20 cellular contexts compared by ENCODE assay signal in genomic region chr7:82019538-82019937, GRCh38.
"Had no signal": no experiment of that assay in that cellular context is flagged by ENCODE, and none has a peak within 500 bp of the region (broad histone marks: within the 10 kb centered on the region; RNA-seq: fewer than 3 reads in every experiment).

No MANE protein-coding gene starts in this region.

- H3K9me3 ChIP-seq: body of pancreas, left ventricle myocardium inferior, neutrophil, ovary, prostate gland, testis had no signal

- FAIRE-seq: endothelial cell of umbilical vein, frontal cortex had no signal

- ATAC-seq: activated naive CD4-positive, alpha-beta T cell treated with anti-CD3 and anti-CD28 coated beads, Interleukin-2, amount 50 U/mL, for 72 hours; activated T-cell treated with anti-CD3 and anti-CD28 coated beads, Interleukin-2, amount 50 U/mL, for 72 hours; body of pancreas; stimulated activated naive CD8-positive, alpha-beta T cell treated with anti-CD3 and anti-CD28 coated beads, Interleukin-15, Interleukin-2, amounts not matched to agents 100 U/mL and 50 U/mL, for 24 hours had no signal

- H3K4me1 ChIP-seq: body of pancreas, prostate gland, testis had no signal

- DNase-seq: activated CD4-positive, alpha-beta T cell treated with anti-CD3 and anti-CD28 coated beads for 4 hours; activated CD4-positive, alpha-beta T cell treated with anti-CD3 and anti-CD28 coated beads, Interleukin-2, amount 50 U/mL, for 4 hours; activated naive CD4-positive, alpha-beta T cell; activated T-cell treated with anti-CD3 and anti-CD28 coated beads for 4 hours; activated T-cell treated with anti-CD3 and anti-CD28 coated beads, Interleukin-2, amount 50 U/mL, for 72 hours; body of pancreas; cortex of kidney; left ventricle myocardium inferior; nephron progenitor cell; ovary; stimulated activated CD4-positive, alpha-beta T cell treated with anti-CD3 and anti-CD28 coated beads, Interleukin-2, amount 100 ng/mL, for 48 hours; stimulated activated naive CD8-positive, alpha-beta T cell treated with anti-CD3 and anti-CD28 coated beads, Interleukin-15, Interleukin-2, amounts not matched to agents 100 U/mL and 50 U/mL, for 24 hours; testis had no signal

- H3K27me3 ChIP-seq: body of pancreas, cardiac muscle cell, neutrophil, ovary, testis had no signal

- H3K4me3 ChIP-seq: body of pancreas, cardiac muscle cell, left ventricle myocardium inferior, ovary, prostate gland, testis had no signal

- H3K27ac ChIP-seq: body of pancreas, cardiac muscle cell, left ventricle myocardium inferior, neutrophil, ovary, prostate gland, testis, VCaP had no signal

- H3K36me3 ChIP-seq: cardiac muscle cell, left ventricle myocardium inferior, neutrophil, ovary, prostate gland had no signal
